ENCODE assay signal across 25 cellular contexts in the genomic region with DNA sequence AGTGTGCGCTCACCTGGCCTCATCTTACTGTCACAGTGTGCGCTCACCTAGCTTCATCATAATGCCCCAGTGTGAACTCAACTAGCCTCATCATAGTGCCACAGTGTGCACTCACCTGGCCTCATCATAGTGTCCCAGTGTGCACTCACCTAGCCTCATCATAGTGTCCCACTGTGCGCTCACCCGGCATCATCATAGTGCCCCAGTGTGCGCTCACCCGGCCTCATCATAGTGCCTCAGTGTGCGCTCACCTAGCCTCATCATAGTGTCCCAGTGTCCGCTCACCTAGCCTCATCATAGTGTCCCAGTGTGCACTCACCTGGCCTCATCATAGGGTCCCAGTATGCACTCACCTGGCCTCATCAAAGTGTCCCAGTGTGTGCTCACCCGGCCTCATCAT.
"Had no signal": no experiment of that assay in that cellular context is flagged by ENCODE, and none has a peak within 500 bp of the region (broad histone marks: within the 10 kb centered on the region; RNA-seq: fewer than 3 reads in every experiment).

No MANE protein-coding gene starts in this region.

- H3K4me1 ChIP-seq: neural progenitor cell had no signal

- H3K9me3 Mint-ChIP-seq: activated B cell treated with CpG ODN at 0.5 μM for 24 hours; activated CD8-positive, alpha-beta T cell treated with anti-CD3 and anti-CD28 coated beads for 36 hours; activated naive CD4-positive, alpha-beta T cell treated with anti-CD3 and anti-CD28 coated beads, Interleukin-2, amount 50 U/mL, for 72 hours; neural progenitor cell; T-helper 2 cell treated with Interferon-gamma antibody and Interleukin-4, amounts not matched to agents 5 μg/mL and 100 μg/mL, for 36 hours had no signal

- H3K27me3 ChIP-seq: brain microvascular endothelial cell, gastrocnemius medialis, heart right ventricle, left lung, neural progenitor cell, ovary, right lobe of liver, upper lobe of left lung had no signal

- H3K27ac Mint-ChIP-seq: activated B cell treated with CpG ODN at 0.5 μM for 24 hours; activated CD8-positive, alpha-beta T cell treated with anti-CD3 and anti-CD28 coated beads for 36 hours; activated naive CD4-positive, alpha-beta T cell treated with anti-CD3 and anti-CD28 coated beads, Interleukin-2, amount 50 U/mL, for 72 hours; naive B cell; neural progenitor cell; T-helper 2 cell treated with Interferon-gamma antibody and Interleukin-4, amounts not matched to agents 5 μg/mL and 100 μg/mL, for 36 hours had no signal

- DNase-seq: activated B cell treated with CpG ODN at 0.5 μM for 24 hours; activated CD4-positive, alpha-beta T cell treated with anti-CD3 and anti-CD28 coated beads for 48 hours; activated CD8-positive, alpha-beta memory T cell treated with anti-CD3 and anti-CD28 coated beads, Interleukin-2, amount 50 U/mL, for 4 hours; activated CD8-positive, alpha-beta T cell treated with anti-CD3 and anti-CD28 coated beads for 36 hours; activated gamma-delta T cell; activated T-cell treated with anti-CD3 and anti-CD28 coated beads, Interleukin-2, amount 50 U/mL, for 48 hours; brain microvascular endothelial cell; cortex of kidney; effector CD4-positive, alpha-beta T cell; gastrocnemius medialis; heart right ventricle; islet precursor cell; left lung; naive B cell; ovary; right lobe of liver; stimulated activated CD4-positive, alpha-beta T cell treated with anti-CD3 and anti-CD28 coated beads, Interleukin-4, amount 100 ng/mL, for 4 hours; stimulated activated CD8-positive, alpha-beta memory T cell treated with anti-CD3 and anti-CD28 coated beads, Interleukin-4, amount 100 ng/mL, for 48 hours; stimulated activated naive CD4-positive, alpha-beta T cell treated with Interleukin-2 at 50 U/mL for 16 hours; substantia nigra had no signal

- H3K9me3 ChIP-seq: gastrocnemius medialis, heart right ventricle, left lung, ovary, right lobe of liver, upper lobe of left lung had no signal

- ATAC-seq: activated CD8-positive, alpha-beta T cell treated with anti-CD3 and anti-CD28 coated beads for 36 hours; activated naive CD4-positive, alpha-beta T cell treated with anti-CD3 and anti-CD28 coated beads, Interleukin-2, amount 50 U/mL, for 72 hours; gastrocnemius medialis; heart right ventricle; left lung; right lobe of liver had no signal

- H3K27me3 Mint-ChIP-seq: activated B cell treated with CpG ODN at 0.5 μM for 24 hours; activated CD8-positive, alpha-beta T cell treated with anti-CD3 and anti-CD28 coated beads for 36 hours; naive B cell had no signal

- H3K36me3 Mint-ChIP-seq: activated naive CD4-positive, alpha-beta T cell treated with anti-CD3 and anti-CD28 coated beads, Interleukin-2, amount 50 U/mL, for 72 hours had no signal

- H3K4me3 ChIP-seq: gastrocnemius medialis, heart right ventricle, left lung, neural progenitor cell, ovary, right lobe of liver, smooth muscle cell, upper lobe of left lung had no signal

- H3K27ac ChIP-seq: brain microvascular endothelial cell, gastrocnemius medialis, heart right ventricle, left lung, neural progenitor cell, ovary, right lobe of liver, upper lobe of left lung had no signal

- H3K36me3 ChIP-seq: neural progenitor cell, ovary had no signal

- H3K4me3 Mint-ChIP-seq: activated B cell treated with CpG ODN at 0.5 μM for 24 hours; activated CD8-positive, alpha-beta T cell treated with anti-CD3 and anti-CD28 coated beads for 36 hours; naive B cell; neural progenitor cell; T-helper 2 cell treated with Interferon-gamma antibody and Interleukin-4, amounts not matched to agents 5 μg/mL and 100 μg/mL, for 36 hours had no signal
